ENCODE assay signal across 1 cellular context in genomic region chr1:220927442-220927841, GRCh38.
TF ChIP-seq lines count a peak whose summit lies in the region.

No MANE protein-coding gene starts in this region.

TF ChIP-seq in H1, 55 proteins besides CTCF, POLR2A, EP300 and RAD21:
- TF ChIP-seq CBX5 (IDR thresholded peaks at IDR 0.05; ENCODE audit: low read depth, low read length) (no peak), HDAC6 (IDR thresholded peaks at IDR 0.05; ENCODE audit: low read depth, low read length) (no peak), HDAC2 (IDR thresholded peaks at IDR 0.05; ENCODE audit: borderline replicate concordance in 1 of 2, low read depth in 2 of 2, low read length in 2 of 2) (no peak), ASH2L (IDR thresholded peaks at IDR 0.05; ENCODE audit: low read length) (no peak), JUN (IDR thresholded peaks at IDR 0.05; ENCODE audit: low read depth, low read length) (no peak), KDM5A (IDR thresholded peaks at IDR 0.05; ENCODE audit: low read length) (no peak)
- TF ChIP-seq, protein P1, sequence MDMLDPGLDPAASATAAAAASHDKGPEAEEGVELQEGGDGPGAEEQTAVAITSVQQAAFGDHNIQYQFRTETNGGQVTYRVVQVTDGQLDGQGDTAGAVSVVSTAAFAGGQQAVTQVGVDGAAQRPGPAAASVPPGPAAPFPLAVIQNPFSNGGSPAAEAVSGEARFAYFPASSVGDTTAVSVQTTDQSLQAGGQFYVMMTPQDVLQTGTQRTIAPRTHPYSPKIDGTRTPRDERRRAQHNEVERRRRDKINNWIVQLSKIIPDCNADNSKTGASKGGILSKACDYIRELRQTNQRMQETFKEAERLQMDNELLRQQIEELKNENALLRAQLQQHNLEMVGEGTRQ (IDR thresholded peaks at IDR 0.05; ENCODE audit: low read length): peak; percentile 41; the same call in 1 of the 2 replicates
- TF ChIP-seq, protein P2, sequence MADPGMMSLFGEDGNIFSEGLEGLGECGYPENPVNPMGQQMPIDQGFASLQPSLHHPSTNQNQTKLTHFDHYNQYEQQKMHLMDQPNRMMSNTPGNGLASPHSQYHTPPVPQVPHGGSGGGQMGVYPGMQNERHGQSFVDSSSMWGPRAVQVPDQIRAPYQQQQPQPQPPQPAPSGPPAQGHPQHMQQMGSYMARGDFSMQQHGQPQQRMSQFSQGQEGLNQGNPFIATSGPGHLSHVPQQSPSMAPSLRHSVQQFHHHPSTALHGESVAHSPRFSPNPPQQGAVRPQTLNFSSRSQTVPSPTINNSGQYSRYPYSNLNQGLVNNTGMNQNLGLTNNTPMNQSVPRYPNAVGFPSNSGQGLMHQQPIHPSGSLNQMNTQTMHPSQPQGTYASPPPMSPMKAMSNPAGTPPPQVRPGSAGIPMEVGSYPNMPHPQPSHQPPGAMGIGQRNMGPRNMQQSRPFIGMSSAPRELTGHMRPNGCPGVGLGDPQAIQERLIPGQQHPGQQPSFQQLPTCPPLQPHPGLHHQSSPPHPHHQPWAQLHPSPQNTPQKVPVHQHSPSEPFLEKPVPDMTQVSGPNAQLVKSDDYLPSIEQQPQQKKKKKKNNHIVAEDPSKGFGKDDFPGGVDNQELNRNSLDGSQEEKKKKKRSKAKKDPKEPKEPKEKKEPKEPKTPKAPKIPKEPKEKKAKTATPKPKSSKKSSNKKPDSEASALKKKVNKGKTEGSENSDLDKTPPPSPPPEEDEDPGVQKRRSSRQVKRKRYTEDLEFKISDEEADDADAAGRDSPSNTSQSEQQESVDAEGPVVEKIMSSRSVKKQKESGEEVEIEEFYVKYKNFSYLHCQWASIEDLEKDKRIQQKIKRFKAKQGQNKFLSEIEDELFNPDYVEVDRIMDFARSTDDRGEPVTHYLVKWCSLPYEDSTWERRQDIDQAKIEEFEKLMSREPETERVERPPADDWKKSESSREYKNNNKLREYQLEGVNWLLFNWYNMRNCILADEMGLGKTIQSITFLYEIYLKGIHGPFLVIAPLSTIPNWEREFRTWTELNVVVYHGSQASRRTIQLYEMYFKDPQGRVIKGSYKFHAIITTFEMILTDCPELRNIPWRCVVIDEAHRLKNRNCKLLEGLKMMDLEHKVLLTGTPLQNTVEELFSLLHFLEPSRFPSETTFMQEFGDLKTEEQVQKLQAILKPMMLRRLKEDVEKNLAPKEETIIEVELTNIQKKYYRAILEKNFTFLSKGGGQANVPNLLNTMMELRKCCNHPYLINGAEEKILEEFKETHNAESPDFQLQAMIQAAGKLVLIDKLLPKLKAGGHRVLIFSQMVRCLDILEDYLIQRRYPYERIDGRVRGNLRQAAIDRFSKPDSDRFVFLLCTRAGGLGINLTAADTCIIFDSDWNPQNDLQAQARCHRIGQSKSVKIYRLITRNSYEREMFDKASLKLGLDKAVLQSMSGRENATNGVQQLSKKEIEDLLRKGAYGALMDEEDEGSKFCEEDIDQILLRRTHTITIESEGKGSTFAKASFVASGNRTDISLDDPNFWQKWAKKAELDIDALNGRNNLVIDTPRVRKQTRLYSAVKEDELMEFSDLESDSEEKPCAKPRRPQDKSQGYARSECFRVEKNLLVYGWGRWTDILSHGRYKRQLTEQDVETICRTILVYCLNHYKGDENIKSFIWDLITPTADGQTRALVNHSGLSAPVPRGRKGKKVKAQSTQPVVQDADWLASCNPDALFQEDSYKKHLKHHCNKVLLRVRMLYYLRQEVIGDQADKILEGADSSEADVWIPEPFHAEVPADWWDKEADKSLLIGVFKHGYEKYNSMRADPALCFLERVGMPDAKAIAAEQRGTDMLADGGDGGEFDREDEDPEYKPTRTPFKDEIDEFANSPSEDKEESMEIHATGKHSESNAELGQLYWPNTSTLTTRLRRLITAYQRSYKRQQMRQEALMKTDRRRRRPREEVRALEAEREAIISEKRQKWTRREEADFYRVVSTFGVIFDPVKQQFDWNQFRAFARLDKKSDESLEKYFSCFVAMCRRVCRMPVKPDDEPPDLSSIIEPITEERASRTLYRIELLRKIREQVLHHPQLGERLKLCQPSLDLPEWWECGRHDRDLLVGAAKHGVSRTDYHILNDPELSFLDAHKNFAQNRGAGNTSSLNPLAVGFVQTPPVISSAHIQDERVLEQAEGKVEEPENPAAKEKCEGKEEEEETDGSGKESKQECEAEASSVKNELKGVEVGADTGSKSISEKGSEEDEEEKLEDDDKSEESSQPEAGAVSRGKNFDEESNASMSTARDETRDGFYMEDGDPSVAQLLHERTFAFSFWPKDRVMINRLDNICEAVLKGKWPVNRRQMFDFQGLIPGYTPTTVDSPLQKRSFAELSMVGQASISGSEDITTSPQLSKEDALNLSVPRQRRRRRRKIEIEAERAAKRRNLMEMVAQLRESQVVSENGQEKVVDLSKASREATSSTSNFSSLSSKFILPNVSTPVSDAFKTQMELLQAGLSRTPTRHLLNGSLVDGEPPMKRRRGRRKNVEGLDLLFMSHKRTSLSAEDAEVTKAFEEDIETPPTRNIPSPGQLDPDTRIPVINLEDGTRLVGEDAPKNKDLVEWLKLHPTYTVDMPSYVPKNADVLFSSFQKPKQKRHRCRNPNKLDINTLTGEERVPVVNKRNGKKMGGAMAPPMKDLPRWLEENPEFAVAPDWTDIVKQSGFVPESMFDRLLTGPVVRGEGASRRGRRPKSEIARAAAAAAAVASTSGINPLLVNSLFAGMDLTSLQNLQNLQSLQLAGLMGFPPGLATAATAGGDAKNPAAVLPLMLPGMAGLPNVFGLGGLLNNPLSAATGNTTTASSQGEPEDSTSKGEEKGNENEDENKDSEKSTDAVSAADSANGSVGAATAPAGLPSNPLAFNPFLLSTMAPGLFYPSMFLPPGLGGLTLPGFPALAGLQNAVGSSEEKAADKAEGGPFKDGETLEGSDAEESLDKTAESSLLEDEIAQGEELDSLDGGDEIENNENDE (IDR thresholded peaks at IDR 0.05; ENCODE audit: insufficient replicate concordance, low read length): no peak
